Comparison of ENCODE assay signal across 30 cellular contexts in genomic region chr7:34211003-34211402, GRCh38.
"Had no signal": no experiment of that assay in that cellular context is flagged by ENCODE, and none has a peak within 500 bp of the region (broad histone marks: within the 10 kb centered on the region; RNA-seq: fewer than 3 reads in every experiment).

No MANE protein-coding gene starts in this region.

- H3K9me3 ChIP-seq: ascending aorta, body of pancreas, Peyer's patch, SJCRH30 had no signal

- H3K27me3 ChIP-seq: ascending aorta, body of pancreas, Peyer's patch had no signal

- H3K27ac Mint-ChIP-seq: activated CD4-positive, alpha-beta memory T cell treated with anti-CD3 and anti-CD28 coated beads for 36 hours; activated CD4-positive, alpha-beta T cell treated with anti-CD3 and anti-CD28 coated beads, Interleukin-2, amount 10 ng/mL, durations not matched to agents 7 days and 5 days; activated naive CD4-positive, alpha-beta T cell treated with anti-CD3 and anti-CD28 coated beads, Interleukin-2, amount 50 U/mL, for 72 hours; activated naive CD8-positive, alpha-beta T cell treated with anti-CD3 and anti-CD28 coated beads, Interleukin-2, amount 50 U/mL, for 24 hours; T-helper 1 cell treated with Interleukin-12 subunit alpha and Interleukin-12 subunit beta and Interleukin-4 antibody, amounts not matched to agents 30 μg/mL and 1 μg/mL, for 36 hours had no signal

- H3K27ac ChIP-seq: ascending aorta, body of pancreas, Peyer's patch, RWPE1, SJCRH30 had no signal

- ATAC-seq: activated naive CD4-positive, alpha-beta T cell treated with anti-CD3 and anti-CD28 coated beads, Interleukin-2, amount 50 U/mL, for 72 hours; activated naive CD8-positive, alpha-beta T cell treated with anti-CD3 and anti-CD28 coated beads, Interleukin-2, amount 50 U/mL, for 24 hours; activated T-cell treated with anti-CD3 and anti-CD28 coated beads, Interleukin-2, amount 50 U/mL, for 4 hours; body of pancreas had no signal

- H3K9me3 Mint-ChIP-seq: activated naive CD8-positive, alpha-beta T cell treated with anti-CD3 and anti-CD28 coated beads, Interleukin-2, amount 50 U/mL, for 24 hours had no signal

- DNase-seq: activated CD4-positive, alpha-beta memory T cell treated with anti-CD3 and anti-CD28 coated beads for 36 hours; activated CD4-positive, alpha-beta T cell treated with anti-CD3 and anti-CD28 coated beads, Interleukin-2, amount 10 ng/mL, durations not matched to agents 7 days and 5 days; activated CD4-positive, CD25-positive, alpha-beta regulatory T cell treated with anti-CD3 and anti-CD28 coated beads, Interleukin-2, amount 50 U/mL, for 72 hours; activated CD8-positive, alpha-beta memory T cell treated with anti-CD3 and anti-CD28 coated beads for 24 hours; activated effector memory CD4-positive, alpha-beta T cell treated with anti-CD3 and anti-CD28 coated beads, Interleukin-2, amount 50 U/mL, for 16 hours; activated naive CD4-positive, alpha-beta T cell treated with Interleukin-2 at 50 U/mL for 16 hours; activated naive CD8-positive, alpha-beta T cell treated with anti-CD3 and anti-CD28 coated beads, Interleukin-2, amount 50 U/mL, for 24 hours; activated T-cell treated with anti-CD3 and anti-CD28 coated beads, Interleukin-2, amount 50 U/mL, for 4 hours; amniotic stem cell; body of pancreas; central memory CD4-positive, alpha-beta T cell; KG1; NCI-H1092; NCI-H1417; NCI-H1694; NCI-H2029; NCI-H2107; NCI-H2171 treated with DMSO at 0.1 percent for 48 hours; NCI-H345; NCI-H510A; NCI-H526 treated with DMSO at 0.1 percent for 48 hours; NCI-H82; NK-92 treated with Interleukin-12 subunit alpha and Interleukin-12 subunit beta, amount 100 ng/mL, for 24 hours; Peyer's patch; Right ventricle myocardium superior; SJCRH30 had no signal

- H3K27me3 Mint-ChIP-seq: activated CD4-positive, alpha-beta memory T cell treated with anti-CD3 and anti-CD28 coated beads for 36 hours; activated CD4-positive, alpha-beta T cell treated with anti-CD3 and anti-CD28 coated beads, Interleukin-2, amount 10 ng/mL, durations not matched to agents 7 days and 5 days; activated naive CD8-positive, alpha-beta T cell treated with anti-CD3 and anti-CD28 coated beads, Interleukin-2, amount 50 U/mL, for 24 hours had no signal

- H3K4me3 Mint-ChIP-seq: activated CD4-positive, alpha-beta memory T cell treated with anti-CD3 and anti-CD28 coated beads for 36 hours; activated CD4-positive, alpha-beta T cell treated with anti-CD3 and anti-CD28 coated beads, Interleukin-2, amount 10 ng/mL, durations not matched to agents 7 days and 5 days; activated naive CD8-positive, alpha-beta T cell treated with anti-CD3 and anti-CD28 coated beads, Interleukin-2, amount 50 U/mL, for 24 hours; activated T-cell treated with anti-CD3 and anti-CD28 coated beads, Interleukin-2, amount 50 U/mL, for 4 hours; T-helper 1 cell treated with Interleukin-12 subunit alpha and Interleukin-12 subunit beta and Interleukin-4 antibody, amounts not matched to agents 30 μg/mL and 1 μg/mL, for 36 hours had no signal

- H3K4me3 ChIP-seq: ascending aorta, body of pancreas, Peyer's patch, SJCRH30 had no signal

- H3K36me3 ChIP-seq: ascending aorta, Peyer's patch, SJCRH30 had no signal

- H3K4me1 ChIP-seq: ascending aorta, body of pancreas, Peyer's patch, SJCRH30 had no signal

- H3K4me1 Mint-ChIP-seq: activated CD4-positive, alpha-beta T cell treated with anti-CD3 and anti-CD28 coated beads, Interleukin-2, amount 10 ng/mL, durations not matched to agents 7 days and 5 days; activated naive CD8-positive, alpha-beta T cell treated with anti-CD3 and anti-CD28 coated beads, Interleukin-2, amount 50 U/mL, for 24 hours had no signal

- H3K36me3 Mint-ChIP-seq: activated CD4-positive, alpha-beta memory T cell treated with anti-CD3 and anti-CD28 coated beads for 36 hours; activated naive CD4-positive, alpha-beta T cell treated with anti-CD3 and anti-CD28 coated beads, Interleukin-2, amount 50 U/mL, for 72 hours had no signal
